In genomic region chr2:172560721-172561120, GRCh38 we compare ENCODE assay signal across 13 cellular contexts.
"Had no signal": no experiment of that assay in that cellular context is flagged by ENCODE, and none has a peak within 500 bp of the region (broad histone marks: within the 10 kb centered on the region; RNA-seq: fewer than 3 reads in every experiment).

No MANE protein-coding gene starts in this region.

- DNase-seq: activated CD4-positive, alpha-beta T cell treated with anti-CD3 and anti-CD28 coated beads, Interleukin-2, amount 10 ng/mL, durations not matched to agents 24 days and 14 days; activated CD8-positive, alpha-beta T cell treated with anti-CD3 and anti-CD28 coated beads, Interleukin-2, amount 10 ng/mL, durations not matched to agents 7 days and 5 days; activated naive CD4-positive, alpha-beta T cell treated with anti-CD3 and anti-CD28 coated beads, Interleukin-2, amount 10 ng/mL, durations not matched to agents 7 days and 5 days; activated T-cell treated with anti-CD3 and anti-CD28 coated beads, Interleukin-2, amount 50 U/mL, for 24 hours; caudate nucleus; gastrocnemius medialis; head of caudate nucleus; left lung; stimulated activated CD4-positive, alpha-beta T cell treated with anti-CD3 and anti-CD28 coated beads, Interleukin-2, amount 100 ng/mL, for 24 hours; stimulated activated naive CD8-positive, alpha-beta T cell treated with anti-CD3 and anti-CD28 coated beads, Interleukin-15, Interleukin-2, amounts not matched to agents 100 U/mL and 50 U/mL, for 24 hours; substantia nigra; tibial artery had no signal

- H3K9me3 ChIP-seq: gastrocnemius medialis, left lung, tibial artery had no signal

- ATAC-seq: activated CD8-positive, alpha-beta T cell treated with anti-CD3 and anti-CD28 coated beads, Interleukin-2, amount 10 ng/mL, durations not matched to agents 7 days and 5 days; esophagus mucosa; left lung; stimulated activated naive CD8-positive, alpha-beta T cell treated with anti-CD3 and anti-CD28 coated beads, Interleukin-15, Interleukin-2, amounts not matched to agents 100 U/mL and 50 U/mL, for 24 hours had no signal

- H3K4me3 ChIP-seq: gastrocnemius medialis, left lung, tibial artery had no signal

- H3K27ac ChIP-seq: gastrocnemius medialis, left lung, tibial artery had no signal

- H3K27me3 ChIP-seq: gastrocnemius medialis, left lung, tibial artery had no signal
